13 cellular contexts compared by ENCODE assay signal in the genomic region with DNA sequence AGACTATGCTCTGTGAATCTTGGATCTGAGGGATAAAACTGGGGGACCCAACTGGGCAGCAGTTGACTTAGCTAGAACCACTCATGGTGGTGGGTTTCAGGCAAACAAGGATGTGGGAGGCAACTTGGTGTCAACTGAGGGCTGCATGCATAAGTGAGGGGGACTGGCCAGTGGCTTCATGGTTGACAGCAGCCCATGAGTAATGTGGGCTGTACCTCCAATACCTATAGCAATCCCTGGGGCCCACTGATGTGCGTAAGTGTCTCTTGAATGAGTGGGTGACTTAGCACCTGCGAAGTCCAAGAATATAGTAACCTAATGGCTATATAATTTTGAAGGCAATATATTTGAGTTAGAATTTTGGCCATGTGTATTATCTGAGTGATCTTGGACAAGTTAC. TPM values are rescaled to one million over a fixed set of nuclear protein-coding genes. Genes with fewer than 3 reads are reported as not detected.
DNase-seq lines count a peak whose midpoint lies in the region; ATAC-seq, FAIRE-seq and TF ChIP-seq lines count a peak whose summit lies in the region.
"Had no signal": no experiment of that assay in that cellular context is flagged by ENCODE, and none has a peak within 500 bp of the region (broad histone marks: within the 10 kb centered on the region; RNA-seq: fewer than 3 reads in every experiment).

No MANE protein-coding gene starts in this region.

- H3K27ac ChIP-seq in neural progenitor cell: no peak overlapping the region
- H3K27ac ChIP-seq: heart left ventricle had no signal

- no peaks in the 10 kb centered on the region for H3K36me3 Mint-ChIP-seq in neural progenitor cell

- H3K4me3 Mint-ChIP-seq in neural progenitor cell: no peak overlapping the region

- H3K36me3 ChIP-seq in neural progenitor cell: no peaks in the 10 kb centered on the region
- H3K36me3 ChIP-seq: heart left ventricle had no signal

- no peak overlapping the region for H3K9ac ChIP-seq in neural progenitor cell

- H3K27me3 Mint-ChIP-seq in neural progenitor cell (ENCODE audit: insufficient read depth, low read depth): peaks cover 9% of the 10 kb centered on the region
- H3K27me3 Mint-ChIP-seq: progenitor cell of endocrine pancreas had no signal

- DNase-seq in neural progenitor cell (ENCODE audit: low spot score) (no peak), KG1 (lab: John Stamatoyannopoulos, UW) (no peak), urothelium cell line (ENCODE audit: low spot score) (no peak), LoVo (ENCODE audit: low spot score) (no peak), medulla oblongata (ENCODE audit: extremely low spot score) (no peak)
- DNase-seq: DMS153, heart left ventricle, trophoblast cell had no signal

- H3K9me3 ChIP-seq in neural progenitor cell (ENCODE audit: low read depth): no peaks in the 10 kb centered on the region
- H3K9me3 ChIP-seq: heart left ventricle had no signal

- peak; percentile 80 for ATAC-seq in GM18868 (IDR thresholded peaks at IDR 0.05; ENCODE audit: unreplicated experiment)
- peak; percentile 57 for ATAC-seq in GM21723 (IDR thresholded peaks at IDR 0.05; ENCODE audit: unreplicated experiment)
- ATAC-seq in HG03159 (IDR thresholded peaks at IDR 0.05; ENCODE audit: unreplicated experiment): peak; percentile 58
- ATAC-seq: heart left ventricle had no signal

- FAIRE-seq in urothelium cell line (lab: Jason Lieb, UNC): no peak

- H3K4me1 Mint-ChIP-seq in neural progenitor cell: peaks cover 57% of the 10 kb centered on the region

- H3F3A ChIP-seq in neural progenitor cell (ENCODE audit: low read depth): peaks cover 10% of the 10 kb centered on the region

- H3K27ac Mint-ChIP-seq in neural progenitor cell: peak overlapping the region; percentile 95
- H3K27ac Mint-ChIP-seq: progenitor cell of endocrine pancreas had no signal

- no peak overlapping the region for H3K4me2 ChIP-seq in neural progenitor cell

- no peak for TF ChIP-seq CTCF in neural progenitor cell (IDR thresholded peaks at IDR 0.05)

- peaks cover 19% of the 10 kb centered on the region for H3K4me1 ChIP-seq in neural progenitor cell

- no peak overlapping the region for H2AFZ ChIP-seq in neural progenitor cell (replicated peaks)

- no peaks in the 10 kb centered on the region for H3K79me2 ChIP-seq in neural progenitor cell (ENCODE audit: low read depth)

- no peaks in the 10 kb centered on the region for H3K27me3 ChIP-seq in neural progenitor cell
- H3K27me3 ChIP-seq: heart left ventricle had no signal

- no peaks in the 10 kb centered on the region for H4K20me1 ChIP-seq in neural progenitor cell (ENCODE audit: low read depth)

- H3K9me3 Mint-ChIP-seq in neural progenitor cell: no peaks in the 10 kb centered on the region

- H3K4me3 ChIP-seq in neural progenitor cell: no peak overlapping the region
- H3K4me3 ChIP-seq: heart left ventricle, lung had no signal

RNA-seq across cellular contexts. Expression of a gene that starts 13.7 kb away (rescaled TPM):
- 4.7 and 7.3 TPM in 2 replicates for total RNA-seq in neural progenitor cell (ENCODE audit: low replicate concordance)
